ENCODE assay signal across 12 cellular contexts in the genomic region with DNA sequence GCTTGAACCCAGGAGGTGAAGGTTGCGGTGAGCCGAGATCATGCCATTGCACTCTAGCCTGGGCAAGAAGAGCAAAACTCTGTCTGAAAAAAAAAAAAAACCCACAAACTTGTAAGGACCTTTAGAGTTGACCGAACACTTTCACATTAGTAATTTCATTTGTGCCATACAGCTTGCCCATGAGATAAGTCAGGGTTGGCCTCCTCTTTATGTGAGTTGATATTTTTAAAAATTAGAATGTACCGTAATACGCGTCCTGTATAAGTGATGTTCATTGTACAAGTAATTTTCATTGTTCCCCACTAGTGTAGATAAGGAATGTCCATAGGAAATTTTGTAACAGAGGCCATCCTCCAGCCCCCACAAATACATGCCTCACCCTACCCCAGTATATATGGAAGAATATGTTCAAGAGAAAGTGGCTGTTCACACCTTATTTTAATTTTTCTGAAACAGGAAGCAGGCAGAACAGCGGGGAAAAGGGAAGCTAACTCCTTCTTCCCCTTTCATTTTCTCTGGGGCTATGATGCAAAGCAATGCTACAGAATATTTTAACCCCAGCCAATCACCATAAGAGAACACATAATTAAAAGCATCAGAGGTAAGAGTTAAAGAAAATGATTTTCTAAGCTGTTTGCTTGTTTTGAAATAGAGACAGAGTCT. TPM values are rescaled to one million over a fixed set of nuclear protein-coding genes. Genes with fewer than 3 reads are reported as not detected.
DNase-seq lines count a peak whose midpoint lies in the region; ATAC-seq and TF ChIP-seq lines count a peak whose summit lies in the region.
"Had no signal": no experiment of that assay in that cellular context is flagged by ENCODE, and none has a peak within 500 bp of the region (broad histone marks: within the 10 kb centered on the region; RNA-seq: fewer than 3 reads in every experiment).

No MANE protein-coding gene starts in this region.

- DNase-seq in AML-193 (lab: John Stamatoyannopoulos, UW) (peak; percentile 78 to 88), colonic mucosa (no peak), mammary epithelial cell (no peak), DMS153 (lab: John Stamatoyannopoulos, UW) (no peak), NCI-H446 treated with DMSO at 0.1 percent for 48 hours (lab: John Stamatoyannopoulos, UW) (no peak), HPDE6-E6E7 (ENCODE audit: extremely low spot score) (no peak)
- DNase-seq: hypothalamus, NCI-H446, pancreas had no signal

- CTCF ChIA-PET in mammary epithelial cell (lab: Charles Lee; ENCODE audit: low non-redundant PET) = no interaction called here

- TF ChIP-seq CTCF in OCI-LY3 (IDR thresholded peaks at IDR 0.05; ENCODE audit: low read depth, low read length) (no peak), colonic mucosa (IDR thresholded peaks at IDR 0.05) (no peak), mammary epithelial cell (conservative IDR thresholded peaks at IDR 0.05 in 1 of 2, IDR thresholded peaks at IDR 0.05 in 1 of 2; ENCODE audit: extremely low read depth in 1 of 2, insufficient read depth in 1 of 2, low read depth in 1 of 2, low read length in 2 of 2) (no peak)

- H4K20me1 ChIP-seq in OCI-LY3 (ENCODE audit: insufficient read depth, low read length) (no peaks in the 10 kb centered on the region), mammary epithelial cell (ENCODE audit: insufficient read depth, low read length) (no peaks in the 10 kb centered on the region)

- no peaks in the 10 kb centered on the region for H3K27me3 ChIP-seq in OCI-LY3 (ENCODE audit: low read depth, low read length)
- no peaks in the 10 kb centered on the region for H3K27me3 ChIP-seq in colonic mucosa
- no peaks in the 10 kb centered on the region for H3K27me3 ChIP-seq in mammary epithelial cell (ENCODE audit: insufficient read depth, low read length)
- H3K27me3 ChIP-seq: cardiac muscle cell, pancreas had no signal

- H3K4me1 ChIP-seq in OCI-LY3 (ENCODE audit: low read length) (peaks cover 43% of the 10 kb centered on the region), colonic mucosa (no peaks in the 10 kb centered on the region), mammary epithelial cell (ENCODE audit: insufficient read depth, low read length) (peaks cover 36% of the 10 kb centered on the region)

- peak overlapping the region; percentile 61 for H3K4me3 ChIP-seq in OCI-LY3 (ENCODE audit: low read length)
- H3K4me3 ChIP-seq in colonic mucosa = no peak overlapping the region
- H3K4me3 ChIP-seq in mammary epithelial cell (replicated peaks in 1 of 3; ENCODE audit: insufficient read depth in 1 of 3, low read depth in 2 of 3, low read length in 3 of 3) = no peak overlapping the region
- H3K4me3 ChIP-seq: cardiac muscle cell, pancreas had no signal

- peak overlapping the region; percentile 74 for H3K4me2 ChIP-seq in OCI-LY3 (ENCODE audit: low read length)
- no peak overlapping the region for H3K4me2 ChIP-seq in mammary epithelial cell (ENCODE audit: insufficient read depth, low read depth, low read length)

- in situ Hi-C loops in mammary epithelial cell (cut with MboI; ENCODE audit: low sequenced_read_pairs in 2 of 2) = no loop called here

- H2AFZ ChIP-seq in OCI-LY3 (ENCODE audit: low read depth, low read length) = no peak overlapping the region
- H2AFZ ChIP-seq in mammary epithelial cell (ENCODE audit: low read depth, low read length) = no peak overlapping the region

- peak overlapping the region; percentile 87 for H3K27ac ChIP-seq in OCI-LY3 (ENCODE audit: low read length)
- H3K27ac ChIP-seq in colonic mucosa = peak overlapping the region; percentile 3
- no peak overlapping the region for H3K27ac ChIP-seq in mammary epithelial cell (ENCODE audit: insufficient read depth, low read depth, low read length)
- H3K27ac ChIP-seq: cardiac muscle cell had no signal

- intact Hi-C loops in colonic mucosa (cut with DNase I) (no loop called here), mammary epithelial cell (cut with micrococcal nuclease) (no loop called here)

- H3K9ac ChIP-seq in OCI-LY3 (ENCODE audit: low read length) (peak overlapping the region; percentile 18; the same call in 1 of the 2 replicates), colonic mucosa (ENCODE audit: low read depth in 2 of 2, low read length in 2 of 2) (no peak overlapping the region), mammary epithelial cell (ENCODE audit: insufficient read depth, low read length) (no peak overlapping the region)

- H3K36me3 ChIP-seq in OCI-LY3 (replicated peaks; ENCODE audit: low read depth, low read length) (no peaks in the 10 kb centered on the region), colonic mucosa (no peaks in the 10 kb centered on the region), mammary epithelial cell (ENCODE audit: insufficient read depth, low read length) (no peaks in the 10 kb centered on the region)
- H3K36me3 ChIP-seq: cardiac muscle cell, pancreas had no signal

- H3K9me3 ChIP-seq in OCI-LY3 (ENCODE audit: insufficient read depth, low read length) = no peaks in the 10 kb centered on the region
- H3K9me3 ChIP-seq in colonic mucosa = no peaks in the 10 kb centered on the region
- no peaks in the 10 kb centered on the region for H3K9me3 ChIP-seq in mammary epithelial cell (replicated peaks; ENCODE audit: insufficient read depth, low read length)
- H3K9me3 ChIP-seq: pancreas had no signal

- 97% methylated on average over 6 of the region's 7 CpGs for WGBS in mammary epithelial cell (ENCODE audit: low coverage, missing lambda C conversion rate)

- BruUV-seq in mammary epithelial cell (replicated peaks; lab: Mats Ljungman, UMichigan) = no TSS peak

- dilution Hi-C loops in mammary epithelial cell (cut with HindIII; ENCODE audit: low sequenced_read_pairs) = no loop called here

- no peaks in the 10 kb centered on the region for H3K79me2 ChIP-seq in OCI-LY3 (ENCODE audit: low read length)
- no peaks in the 10 kb centered on the region for H3K79me2 ChIP-seq in mammary epithelial cell (ENCODE audit: insufficient read depth, low read length)

- peak; percentile 28 for ATAC-seq in GM18867 (IDR thresholded peaks at IDR 0.05; ENCODE audit: unreplicated experiment)

RNA-seq across cellular contexts. Expression of gene HIF1A, which starts 31.9 kb away (rescaled TPM):
- total RNA-seq in colonic mucosa (100 to 1,000 TPM in 1 of 2 donors, 10 to 100 TPM in 1; 99.1 to 128 TPM), mammary epithelial cell (100 to 1,000 TPM; 227 to 682 TPM)
- polyA plus RNA-seq in mammary epithelial cell = 76.6 TPM
- 178 TPM for polyA minus RNA-seq in mammary epithelial cell

Comparison
In these comparisons a context has a peak if more than half of its experiments do, and no peak if none do; other contexts are left out.
1. DNase-seq: peak in AML-193 (2 of 2); none in colonic mucosa (single experiment), mammary epithelial cell (single experiment), DMS153 (single experiment), NCI-H446 treated with DMSO at 0.1 percent for 48 hours (single experiment) and HPDE6-E6E7 (single experiment).